ENCODE assay signal across 1 cellular context in genomic region chr1:93446837-93447451, GRCh38.
A peak's percentile ranks its signal among the peaks of the same experiment; 100 is the strongest.
TF ChIP-seq lines count a peak whose summit lies in the region.

No MANE protein-coding gene starts in this region.

TF ChIP-seq in K562, 482 proteins besides CTCF, POLR2A, EP300 and RAD21 (continued from another document):
- 0 out of 2 replicates have a peak, but pooled peaks have one; percentile 35 for TF ChIP-seq ZBTB43 (CRISPR knock-in tag; IDR thresholded peaks at IDR 0.05)
- peak; percentile 90 for TF ChIP-seq TEAD4 (IDR thresholded peaks at IDR 0.05; ENCODE audit: low read length)
- no peak for TF ChIP-seq TEAD4 (CRISPR knock-in tag; IDR thresholded peaks at IDR 0.05; ENCODE audit: borderline replicate concordance)
- no peak for TF ChIP-seq POLR2AphosphoS2 (IDR thresholded peaks at IDR 0.05; ENCODE audit: low read length)
- TF ChIP-seq ZNF347 (CRISPR knock-in tag; IDR thresholded peaks at IDR 0.05; ENCODE audit: low read depth): no peak
- TF ChIP-seq TAF1 (IDR thresholded peaks at IDR 0.05; ENCODE audit: control insufficient read depth, extremely low read depth, insufficient read depth, low read length, severe bottlenecking): peak; percentile 17
- peak; percentile 3; the same call in 1 of the 2 replicates for TF ChIP-seq JUND (IDR thresholded peaks at IDR 0.05; ENCODE audit: borderline replicate concordance, low read depth, low read length)
- TF ChIP-seq JUND (tag; IDR thresholded peaks at IDR 0.05; ENCODE audit: borderline replicate concordance, low read depth, low read length): no peak; the same call in 2 of the 3 replicates
- peak; percentile 53 for TF ChIP-seq MTA3 (IDR thresholded peaks at IDR 0.05; ENCODE audit: borderline replicate concordance)
- peak; percentile 56; the same call in 1 of the 2 replicates for TF ChIP-seq SOX6 (IDR thresholded peaks at IDR 0.05)
- TF ChIP-seq HSF4 (CRISPR knock-in tag; IDR thresholded peaks at IDR 0.05; ENCODE audit: borderline replicate concordance): no peak
- TF ChIP-seq STAT5A (IDR thresholded peaks at IDR 0.05; ENCODE audit: borderline replicate concordance, low read length): peak; percentile 57; the same call in 1 of the 2 replicates
- TF ChIP-seq, protein P1, sequence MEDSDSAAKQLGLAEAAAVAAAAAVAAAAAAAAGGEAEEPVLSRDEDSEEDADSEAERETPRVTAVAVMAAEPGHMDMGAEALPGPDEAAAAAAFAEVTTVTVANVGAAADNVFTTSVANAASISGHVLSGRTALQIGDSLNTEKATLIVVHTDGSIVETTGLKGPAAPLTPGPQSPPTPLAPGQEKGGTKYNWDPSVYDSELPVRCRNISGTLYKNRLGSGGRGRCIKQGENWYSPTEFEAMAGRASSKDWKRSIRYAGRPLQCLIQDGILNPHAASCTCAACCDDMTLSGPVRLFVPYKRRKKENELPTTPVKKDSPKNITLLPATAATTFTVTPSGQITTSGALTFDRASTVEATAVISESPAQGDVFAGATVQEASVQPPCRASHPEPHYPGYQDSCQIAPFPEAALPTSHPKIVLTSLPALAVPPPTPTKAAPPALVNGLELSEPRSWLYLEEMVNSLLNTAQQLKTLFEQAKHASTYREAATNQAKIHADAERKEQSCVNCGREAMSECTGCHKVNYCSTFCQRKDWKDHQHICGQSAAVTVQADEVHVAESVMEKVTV (CRISPR knock-in tag; IDR thresholded peaks at IDR 0.05): no peak
- TF ChIP-seq TCF3 (CRISPR knock-in tag; IDR thresholded peaks at IDR 0.05): peak; percentile 96
- peak; percentile 98 for TF ChIP-seq HMBOX1 (IDR thresholded peaks at IDR 0.05)
- peak; percentile 76 for TF ChIP-seq MTA2 (IDR thresholded peaks at IDR 0.05; ENCODE audit: low read depth)
- peak; percentile 43 for TF ChIP-seq SMAD1 (IDR thresholded peaks at IDR 0.05; ENCODE audit: low read depth, low read length, partially characterized antibody)
